In the genomic region with DNA sequence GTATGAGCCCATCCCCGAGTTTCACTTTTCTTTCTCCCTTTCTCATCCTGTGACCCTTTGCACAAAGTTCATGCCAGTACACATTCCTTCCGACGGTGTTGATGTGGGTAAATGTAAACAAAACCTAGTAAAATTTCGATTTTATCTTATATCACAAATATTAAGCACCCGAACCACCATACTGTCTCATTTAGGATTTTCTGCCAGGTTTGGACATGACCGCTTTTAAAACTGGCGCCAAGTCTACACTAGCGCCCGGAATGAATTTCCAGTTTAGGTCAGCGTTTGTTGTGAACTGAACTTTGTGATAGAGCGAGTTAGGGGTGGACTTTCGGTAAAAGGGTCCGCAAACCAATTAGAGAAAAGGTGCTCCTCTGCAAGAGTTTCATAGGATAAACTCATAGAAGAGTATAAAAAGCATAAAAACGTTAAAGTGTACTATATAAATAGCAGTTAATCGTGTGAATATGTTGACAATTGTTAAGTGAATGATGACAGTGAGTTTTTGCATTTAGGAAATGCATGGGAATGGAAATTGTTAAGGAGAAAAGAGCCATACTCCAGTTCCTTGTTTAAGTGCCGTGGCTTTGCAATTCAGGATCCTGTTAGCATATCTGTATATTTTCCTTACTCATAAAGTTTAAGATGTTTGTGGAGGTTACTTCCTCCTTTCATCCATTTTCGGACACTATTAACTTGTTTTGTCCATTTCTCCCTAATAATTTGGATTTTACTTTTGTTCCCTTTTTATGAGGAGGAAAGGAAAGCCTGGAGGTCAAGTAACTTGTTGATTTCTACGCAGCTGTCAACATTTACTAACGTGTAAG, we compare ENCODE assay signal across 8 cellular contexts. TPM values are rescaled to one million over a fixed set of nuclear protein-coding genes. Genes with fewer than 3 reads are reported as not detected.
DNase-seq lines count a peak whose midpoint lies in the region; ATAC-seq and TF ChIP-seq lines count a peak whose summit lies in the region.

No MANE protein-coding gene starts in this region.

- peaks cover 6% of the 10 kb centered on the region in 2 donors for H3K36me3 Mint-ChIP-seq in activated naive CD4-positive, alpha-beta T cell treated with anti-CD3 and anti-CD28 coated beads, Interleukin-2, amount 50 U/mL, for 72 hours
- no peaks in the 10 kb centered on the region for H3K36me3 Mint-ChIP-seq in glutamatergic neuron (ENCODE audit: unreplicated experiment)

- H3K27me3 Mint-ChIP-seq in glutamatergic neuron (ENCODE audit: unreplicated experiment): peaks cover 4% of the 10 kb centered on the region

- H3K4me1 Mint-ChIP-seq in glutamatergic neuron (ENCODE audit: low read depth, unreplicated experiment): peaks cover 1% of the 10 kb centered on the region

- H3K27ac Mint-ChIP-seq in activated naive CD4-positive, alpha-beta T cell treated with anti-CD3 and anti-CD28 coated beads, Interleukin-2, amount 50 U/mL, for 72 hours: peak overlapping the region; percentile 89 to 99
- H3K27ac Mint-ChIP-seq in glutamatergic neuron (ENCODE audit: unreplicated experiment): peak overlapping the region; percentile 75

- peak overlapping the region; percentile 94 for H3K4me3 Mint-ChIP-seq in glutamatergic neuron (ENCODE audit: unreplicated experiment)

- peak; percentile 3 for ATAC-seq in HG03045 (IDR thresholded peaks at IDR 0.05; ENCODE audit: unreplicated experiment)
- ATAC-seq in activated naive CD4-positive, alpha-beta T cell treated with anti-CD3 and anti-CD28 coated beads, Interleukin-2, amount 50 U/mL, for 72 hours: peak in 1 of 2 donors; percentile 10
- no peak for ATAC-seq in HG03521 (IDR thresholded peaks at IDR 0.05; ENCODE audit: unreplicated experiment)

- DNase-seq in GDM1 (lab: John Stamatoyannopoulos, UW) (peak; percentile 32), glutamatergic neuron (no peak), pons (ENCODE audit: low spot score) (peak; percentile 77), NCI-H345 treated with DMSO at 0.1 percent for 48 hours (lab: John Stamatoyannopoulos, UW; ENCODE audit: unreplicated experiment) (no peak), NCI-H1105 treated with DMSO at 0.1 percent for 48 hours (lab: John Stamatoyannopoulos, UW) (no peak)
- no peak for DNase-seq in activated naive CD4-positive, alpha-beta T cell treated with anti-CD3 and anti-CD28 coated beads, Interleukin-2, amount 50 U/mL, for 72 hours (ENCODE audit: low spot score in 2 of 2)

- no peaks in the 10 kb centered on the region for H3K9me3 Mint-ChIP-seq in activated naive CD4-positive, alpha-beta T cell treated with anti-CD3 and anti-CD28 coated beads, Interleukin-2, amount 50 U/mL, for 72 hours
- peaks cover 5% of the 10 kb centered on the region for H3K9me3 Mint-ChIP-seq in glutamatergic neuron (ENCODE audit: unreplicated experiment)

- TF ChIP-seq CTCF in glutamatergic neuron (IDR thresholded peaks at IDR 0.05; ENCODE audit: partially characterized antibody, unreplicated experiment): no peak

RNA-seq across cellular contexts. Expression of a gene that starts 1.0 kb away (rescaled TPM):
- 1 to 10 TPM; 5.1 to 6.3 TPM for total RNA-seq in activated naive CD4-positive, alpha-beta T cell treated with anti-CD3 and anti-CD28 coated beads, Interleukin-2, amount 50 U/mL, for 72 hours
- 5.3 TPM for total RNA-seq in glutamatergic neuron (ENCODE audit: unreplicated experiment)

Comparison
In these comparisons a context has a peak if more than half of its experiments do, and no peak if none do; other contexts are left out.
1. DNase-seq: peak in GDM1 (single experiment) and pons (single experiment); none in activated naive CD4-positive, alpha-beta T cell treated with anti-CD3 and anti-CD28 coated beads, Interleukin-2, amount 50 U/mL, for 72 hours (0 of 2), glutamatergic neuron (single experiment), NCI-H345 treated with DMSO at 0.1 percent for 48 hours (single experiment) and NCI-H1105 treated with DMSO at 0.1 percent for 48 hours (single experiment).